15 cellular contexts compared by ENCODE assay signal in genomic region chr17:38512473-38513058, GRCh38.
DNase-seq lines count a peak whose midpoint lies in the region; ATAC-seq, FAIRE-seq and TF ChIP-seq lines count a peak whose summit lies in the region.
"Had no signal": no experiment of that assay in that cellular context is flagged by ENCODE, and none has a peak within 500 bp of the region (broad histone marks: within the 10 kb centered on the region; RNA-seq: fewer than 3 reads in every experiment).

No MANE protein-coding gene starts in this region.

- H3K4me1 ChIP-seq in left ventricle myocardium inferior (peaks cover 31% of the 10 kb centered on the region), kidney (ENCODE audit: control insufficient read depth in 1 of 2, insufficient read depth in 1 of 2, low read depth in 1 of 2, low read length in 2 of 2) (no peaks in the 10 kb centered on the region), tibial artery (peaks cover 0 to 19% (median 9%) of the 10 kb centered on the region in 4 donors)

- H3K4me3 ChIP-seq in left ventricle myocardium inferior (no peak overlapping the region), kidney (ENCODE audit: low read length in 2 of 2) (no peak overlapping the region), tibial artery (no peak overlapping the region)
- H3K4me3 ChIP-seq: GM23248, PC-9 had no signal

- peak; percentile 22 for DNase-seq in Right ventricle myocardium superior
- DNase-seq in left ventricle myocardium inferior: no peak
- peak; percentile 38 for DNase-seq in NCI-H524 treated with DMSO at 0.1 percent for 48 hours (lab: John Stamatoyannopoulos, UW)
- peak; percentile 31 for DNase-seq in kidney
- DNase-seq in D721Med (ENCODE audit: insufficient read length, low spot score): no peak
- DNase-seq in tibial artery: no peak
- DNase-seq in NCI-H446 treated with DMSO at 0.1 percent for 48 hours (lab: John Stamatoyannopoulos, UW): no peak
- DNase-seq: DND-41, GDM1, Kasumi-1, NCI-H1105 treated with DMSO at 0.1 percent for 48 hours, NCI-H2029 treated with DMSO at 0.1 percent for 48 hours, NCI-H69, PC-9 had no signal

- no peak overlapping the region for H3K9ac ChIP-seq in kidney (ENCODE audit: low read length in 2 of 2)
- H3K9ac ChIP-seq: GM23248 had no signal

- intact Hi-C loops in Right ventricle myocardium superior (cut with DNase I) (loop anchor here (10.0 kb wide), 1 partner anchor 152 kb away; no protein-coding TSS in a partner anchor), left ventricle myocardium inferior (cut with micrococcal nuclease) (no loop called here), kidney (cut with DNase I) (no loop called here), tibial artery (cut with DNase I; ENCODE audit: low total_unique reads) (no loop called here)

- TF ChIP-seq CTCF in left ventricle myocardium inferior (IDR thresholded peaks at IDR 0.05; ENCODE audit: borderline replicate concordance) (no peak), kidney (IDR thresholded peaks at IDR 0.05; ENCODE audit: borderline replicate concordance, extremely low read depth, insufficient read depth) (no peak), D721Med (IDR thresholded peaks at IDR 0.05; ENCODE audit: insufficient read depth, missing control alignments) (no peak), tibial artery (IDR thresholded peaks at IDR 0.05) (no peak)

- no peak for FAIRE-seq in kidney (lab: Jason Lieb, UNC)
- no peak for FAIRE-seq in D721Med (lab: Jason Lieb, UNC)

- H3K36me3 ChIP-seq in left ventricle myocardium inferior (peaks cover 3% of the 10 kb centered on the region), kidney (ENCODE audit: control insufficient read depth in 1 of 2, insufficient read depth in 2 of 2, low read length in 2 of 2) (no peaks in the 10 kb centered on the region), tibial artery (peaks cover 7 to 29% (median 14%) of the 10 kb centered on the region in 3 donors)

- no peaks in the 10 kb centered on the region for H3K9me3 ChIP-seq in left ventricle myocardium inferior (replicated peaks)
- no peaks in the 10 kb centered on the region for H3K9me3 ChIP-seq in kidney (ENCODE audit: control insufficient read depth in 1 of 2, low read length in 2 of 2)
- no peaks in the 10 kb centered on the region for H3K9me3 ChIP-seq in tibial artery

- ATAC-seq in Right ventricle myocardium superior (ENCODE audit: poor library complexity): no peak

- H3K27ac ChIP-seq in left ventricle myocardium inferior (replicated peaks): no peak overlapping the region
- H3K27ac ChIP-seq in kidney (ENCODE audit: low read depth in 2 of 2, low read length in 2 of 2): no peak overlapping the region
- H3K27ac ChIP-seq in tibial artery: no peak overlapping the region
- H3K27ac ChIP-seq: GM23248, PC-9 had no signal

- H3K27me3 ChIP-seq in left ventricle myocardium inferior (ENCODE audit: low read depth) (no peaks in the 10 kb centered on the region), tibial artery (no peaks in the 10 kb centered on the region)

Comparison
In these comparisons a context has a peak if more than half of its experiments do, and no peak if none do; other contexts are left out.
1. DNase-seq: peak in Right ventricle myocardium superior (single experiment), NCI-H524 treated with DMSO at 0.1 percent for 48 hours (single experiment) and kidney (single experiment); none in left ventricle myocardium inferior (single experiment), D721Med (single experiment), tibial artery (0 of 2) and NCI-H446 treated with DMSO at 0.1 percent for 48 hours (single experiment).